Comparison of ENCODE assay signal across 8 cellular contexts in genomic region chr11:46242462-46242960, GRCh38. TPM values are rescaled to one million over a fixed set of nuclear protein-coding genes. Genes with fewer than 3 reads are reported as not detected.
DNase-seq lines count a peak whose midpoint lies in the region; ATAC-seq and TF ChIP-seq lines count a peak whose summit lies in the region.

No MANE protein-coding gene starts in this region.

- H3K9ac ChIP-seq in MM.1S (ENCODE audit: low read length) (peak overlapping the region; percentile 60; the same call in 1 of the 2 replicates), neural progenitor cell (no peak overlapping the region)

- H3K27ac ChIP-seq in CD4-positive, alpha-beta T cell (ENCODE audit: low read depth, low read length), result no peak overlapping the region
- peak overlapping the region; percentile 40; the same call in 1 of the 2 replicates for H3K27ac ChIP-seq in MM.1S (ENCODE audit: low read length)
- H3K27ac ChIP-seq in neural progenitor cell, result peak overlapping the region; percentile 65

- H3F3A ChIP-seq in MM.1S (ENCODE audit: insufficient read depth, low read length) (no peaks in the 10 kb centered on the region), neural progenitor cell (ENCODE audit: low read depth) (peaks cover 39% of the 10 kb centered on the region)

- DNase-seq in CD4-positive, alpha-beta T cell, result no peak
- DNase-seq in MM.1S (no peak), neural progenitor cell (ENCODE audit: low spot score) (no peak), NCI-H1105 treated with DMSO at 0.1 percent for 48 hours (lab: John Stamatoyannopoulos, UW) (no peak)
- DNase-seq in effector memory CD8-positive, alpha-beta T cell, result no peak

- no peak overlapping the region for H3K27ac Mint-ChIP-seq in CD4-positive, alpha-beta T cell
- H3K27ac Mint-ChIP-seq in effector memory CD8-positive, alpha-beta T cell, result peak overlapping the region in 1 of 2 donors; percentile 17
- H3K27ac Mint-ChIP-seq in neural progenitor cell, result peak overlapping the region; percentile 62

- H3K4me3 Mint-ChIP-seq in CD4-positive, alpha-beta T cell, result peak overlapping the region; percentile 85
- peak overlapping the region; percentile 79 to 80 for H3K4me3 Mint-ChIP-seq in effector memory CD8-positive, alpha-beta T cell
- H3K4me3 Mint-ChIP-seq in neural progenitor cell, result peak overlapping the region; percentile 86

- peaks cover 18% of the 10 kb centered on the region for H3K27me3 Mint-ChIP-seq in CD4-positive, alpha-beta T cell
- peaks cover 2 to 5% of the 10 kb centered on the region in 2 donors for H3K27me3 Mint-ChIP-seq in effector memory CD8-positive, alpha-beta T cell
- peaks cover 13% of the 10 kb centered on the region for H3K27me3 Mint-ChIP-seq in neural progenitor cell (ENCODE audit: insufficient read depth, low read depth)

- H2AFZ ChIP-seq in MM.1S (ENCODE audit: low read length) (peak overlapping the region; percentile 97), neural progenitor cell (replicated peaks) (peak overlapping the region; percentile 80)

- H3K36me3 Mint-ChIP-seq in CD4-positive, alpha-beta T cell (ENCODE audit: low read depth), result no peaks in the 10 kb centered on the region
- peaks cover 12% of the 10 kb centered on the region for H3K36me3 Mint-ChIP-seq in effector memory CD8-positive, alpha-beta T cell (ENCODE audit: insufficient read depth)
- no peaks in the 10 kb centered on the region for H3K36me3 Mint-ChIP-seq in neural progenitor cell

- H4K20me1 ChIP-seq in MM.1S (ENCODE audit: insufficient read depth, low read length), result no peaks in the 10 kb centered on the region
- H4K20me1 ChIP-seq in neural progenitor cell (ENCODE audit: low read depth), result no peaks in the 10 kb centered on the region

- peak overlapping the region; percentile 99 for H3K4me2 ChIP-seq in MM.1S (ENCODE audit: low read depth, low read length)
- peak overlapping the region; percentile 78 for H3K4me2 ChIP-seq in neural progenitor cell

- no peaks in the 10 kb centered on the region for H3K9me3 Mint-ChIP-seq in CD4-positive, alpha-beta T cell
- no peaks in the 10 kb centered on the region for H3K9me3 Mint-ChIP-seq in effector memory CD8-positive, alpha-beta T cell
- no peaks in the 10 kb centered on the region for H3K9me3 Mint-ChIP-seq in neural progenitor cell

- CTCF ChIA-PET in CD4-positive, alpha-beta T cell (lab: Charles Lee), result interaction anchor here (0.9 to 2.8 kb wide), 6 partner anchors 53 to 124 kb away, joined by 3 to 12 read pairs (median 4); partner anchors contain the start of gene DGKZ

- POLR2A ChIA-PET in CD4-positive, alpha-beta T cell (lab: Charles Lee), result interaction anchor here (1.0 to 2.4 kb wide), 5 partner anchors 71 to 139 kb away, joined by 3 to 7 read pairs (median 3); partner anchors contain the start of gene MDK

- H3K79me2 ChIP-seq in MM.1S (ENCODE audit: low read length) (no peaks in the 10 kb centered on the region), neural progenitor cell (ENCODE audit: low read depth) (no peaks in the 10 kb centered on the region)

- H3K9me2 ChIP-seq in MM.1S (replicated peaks; ENCODE audit: insufficient read depth, low read length), result no peaks in the 10 kb centered on the region

- peaks cover 9% of the 10 kb centered on the region for H3K27me3 ChIP-seq in CD4-positive, alpha-beta T cell (ENCODE audit: control insufficient read depth, insufficient read depth, low read length)
- peaks cover 11% of the 10 kb centered on the region for H3K27me3 ChIP-seq in MM.1S (replicated peaks; ENCODE audit: insufficient read depth, low read length)
- peaks cover 16% of the 10 kb centered on the region for H3K27me3 ChIP-seq in neural progenitor cell

- ATAC-seq in CD4-positive, alpha-beta T cell (ENCODE audit: poor library complexity), result no peak
- ATAC-seq in effector memory CD8-positive, alpha-beta T cell (replicated peaks), result no peak
- ATAC-seq in GM18505 (IDR thresholded peaks at IDR 0.05; ENCODE audit: unreplicated experiment), result no peak
- no peak for ATAC-seq in esophagus mucosa
- ATAC-seq in HG03039 (IDR thresholded peaks at IDR 0.05; ENCODE audit: unreplicated experiment), result no peak

- H3K4me1 Mint-ChIP-seq in CD4-positive, alpha-beta T cell (ENCODE audit: low read depth), result peaks cover 8% of the 10 kb centered on the region
- peaks cover 7 to 10% of the 10 kb centered on the region in 2 donors for H3K4me1 Mint-ChIP-seq in effector memory CD8-positive, alpha-beta T cell (ENCODE audit: low read depth in 2 of 2)
- H3K4me1 Mint-ChIP-seq in neural progenitor cell, result peaks cover 37% of the 10 kb centered on the region

- TF ChIP-seq POLR2A in GM18505 (IDR thresholded peaks at IDR 0.05; ENCODE audit: borderline replicate concordance, extremely low read depth, insufficient read depth, insufficient read length), result no peak

- intact Hi-C loops in CD4-positive, alpha-beta T cell (cut with DNase I, micrococcal nuclease), result loop anchor here (5.0 to 10.0 kb wide), 3 partner anchors 372 to 398 kb away; partner anchors contain the start of genes ATG13 (in 2 of the 2), HARBI1 (in 2 of the 2) and CRY2 (in 1 of the 2)

- peak overlapping the region; percentile 79 for H3K4me3 ChIP-seq in MM.1S (ENCODE audit: low read length)
- H3K4me3 ChIP-seq in neural progenitor cell, result peak overlapping the region; percentile 41

- TF ChIP-seq CTCF in CD4-positive, alpha-beta T cell (IDR thresholded peaks at IDR 0.05), result no peak
- TF ChIP-seq CTCF in MM.1S (IDR thresholded peaks at IDR 0.05; ENCODE audit: low read length) (no peak), neural progenitor cell (IDR thresholded peaks at IDR 0.05) (no peak)

- H3K36me3 ChIP-seq in MM.1S (replicated peaks; ENCODE audit: insufficient read depth, low read length), result no peaks in the 10 kb centered on the region
- H3K36me3 ChIP-seq in neural progenitor cell, result no peaks in the 10 kb centered on the region

- no peaks in the 10 kb centered on the region for H3K9me3 ChIP-seq in CD4-positive, alpha-beta T cell (ENCODE audit: control insufficient read depth, low read length)
- H3K9me3 ChIP-seq in MM.1S (replicated peaks; ENCODE audit: insufficient read depth, low read length) (no peaks in the 10 kb centered on the region), neural progenitor cell (ENCODE audit: low read depth) (no peaks in the 10 kb centered on the region)

- H3K4me1 ChIP-seq in MM.1S (ENCODE audit: low read length) (peaks cover 6% of the 10 kb centered on the region), neural progenitor cell (peaks cover 17% of the 10 kb centered on the region)

RNA-seq across cellular contexts. Expression of gene CREB3L1, which starts 35.0 kb away (rescaled TPM):
- not detected for total RNA-seq in CD4-positive, alpha-beta T cell
- 0.43 and 1.7 TPM in 2 replicates for total RNA-seq in neural progenitor cell (ENCODE audit: low replicate concordance)
- 0.64 TPM for total RNA-seq in esophagus mucosa
